ENCODE assay signal across 20 cellular contexts in genomic region chr1:14520514-14521163, GRCh38.
DNase-seq lines count a peak whose midpoint lies in the region; ATAC-seq, FAIRE-seq and TF ChIP-seq lines count a peak whose summit lies in the region.
"Had no signal": no experiment of that assay in that cellular context is flagged by ENCODE, and none has a peak within 500 bp of the region (broad histone marks: within the 10 kb centered on the region; RNA-seq: fewer than 3 reads in every experiment).

No MANE protein-coding gene starts in this region.

- H3K27ac ChIP-seq in GM12878 (ENCODE audit: control insufficient read depth, insufficient read depth) (peak overlapping the region; percentile 77), skin epidermis (peak overlapping the region in 16 of 21 experiments; percentile 36 to 83 (median 66))
- H3K27ac ChIP-seq: thoracic aorta had no signal

- TF ChIP-seq RAD21 in GM12878 (IDR thresholded peaks at IDR 0.05; ENCODE audit: insufficient read depth, low read depth, low read length), result peak; percentile 14; the same call in 1 of the 2 replicates

- peaks cover 57% of the 10 kb centered on the region for H3K4me1 ChIP-seq in GM12878 (ENCODE audit: control insufficient read depth, insufficient read depth, low read length)

- POLR2A ChIA-PET in GM12878 (lab: Charles Lee), result interaction anchor here (0.6 to 1.1 kb wide), 3 partner anchors 20 to 730 kb away, joined by 3 to 7 read pairs (median 5); no protein-coding TSS in a partner anchor

- H3K4me3 ChIP-seq in GM12878 (peak overlapping the region; percentile 20; the same call in 1 of the 2 replicates), fibroblast of the aortic adventitia (ENCODE audit: low read depth, low read length) (no peak overlapping the region), skin epidermis (no peak overlapping the region)
- H3K4me3 ChIP-seq: right atrium auricular region, thoracic aorta had no signal

- H3K27me3 ChIP-seq in GM12878 (replicated peaks in 1 of 2; ENCODE audit: control insufficient read depth in 2 of 2, insufficient read depth in 2 of 2, low read length in 1 of 2), result no peaks in the 10 kb centered on the region
- H3K27me3 ChIP-seq: right atrium auricular region had no signal

- ATAC-seq in GM12878 (peak; percentile 65), GM21526 (IDR thresholded peaks at IDR 0.05; ENCODE audit: low FRiP score, unreplicated experiment) (no peak)
- ATAC-seq: activated T-cell treated with anti-CD3 and anti-CD28 coated beads, Interleukin-2, amount 50 U/mL, for 4 hours; CD8-positive, alpha-beta T cell had no signal

- no peak for TF ChIP-seq POLR2A in GM12878 (IDR thresholded peaks at IDR 0.05; ENCODE audit: low read depth, low read length)

- in situ Hi-C loops in GM12878 (cut with MboI), result no loop called here

- peak overlapping the region; percentile 57 for H3K4me2 ChIP-seq in GM12878 (ENCODE audit: control insufficient read depth, insufficient read depth)

- no peak for DNase-seq in GM18507 (ENCODE audit: extremely low spot score, insufficient read length, low read depth)
- peak; percentile 74 for DNase-seq in GM12878 (ENCODE audit: low read depth, low spot score)
- DNase-seq in fibroblast of the aortic adventitia (ENCODE audit: low read depth), result peak; percentile 25
- no peak for DNase-seq in OCI-M1 (lab: John Stamatoyannopoulos, UW)
- DNase-seq in activated CD4-positive, CD25-positive, alpha-beta regulatory T cell (lab: John Stamatoyannopoulos, UW), result no peak
- no peak for DNase-seq in GF-D8 (lab: John Stamatoyannopoulos, UW)
- DNase-seq: activated CD4-positive, alpha-beta memory T cell treated with anti-CD3 and anti-CD28 coated beads, Interleukin-2, amount 10 ng/mL, durations not matched to agents 7 days and 5 days; activated naive CD4-positive, alpha-beta T cell treated with anti-CD3 and anti-CD28 coated beads for 36 hours; activated T-cell treated with anti-CD3 and anti-CD28 coated beads, Interleukin-2, amount 50 U/mL, for 4 hours; aorta; CD8-positive, alpha-beta T cell; DMS79; H9; NCI-H1417; NCI-H524 treated with DMSO at 0.1 percent for 48 hours had no signal

- WGBS in GM12878 (ENCODE audit: insufficient coverage, insufficient replicate concordance, low lambda C conversion rate, missing lambda C conversion rate), result 20% methylated on average over 4 of the region's 4 CpGs

- SMC1A ChIA-PET in GM12878 (lab: Charles Lee; ENCODE audit: uncharacterized antibody, unreplicated experiment), result interaction anchor here (0.6 to 3.2 kb wide), 8 partner anchors 10 to 79 kb away, joined by 3 to 12 read pairs (median 4); no protein-coding TSS in a partner anchor

- no peaks in the 10 kb centered on the region for H4K20me1 ChIP-seq in GM12878 (ENCODE audit: control insufficient read depth, insufficient read depth)

- FAIRE-seq in GM18507 (lab: Jason Lieb, UNC) (peak; percentile 86), GM12878 (lab: Jason Lieb, UNC) (peak; percentile 57)
- FAIRE-seq: frontal cortex had no signal

- TF ChIP-seq CTCF in GM12878 (IDR thresholded peaks at IDR 0.05 in 2 of 3, conservative IDR thresholded peaks at IDR 0.05 in 1 of 3; ENCODE audit: control insufficient read depth in 2 of 3, extremely low read depth in 1 of 3, insufficient read depth in 1 of 3, low read depth in 3 of 3, low read length in 3 of 3), result no peak
- TF ChIP-seq CTCF in fibroblast of the aortic adventitia (IDR thresholded peaks at IDR 0.05; ENCODE audit: insufficient read depth, low read length), result no peak

- no peaks in the 10 kb centered on the region for H3K79me2 ChIP-seq in GM12878 (ENCODE audit: control insufficient read depth, insufficient read depth, low read length)

- peak in 1 of 2 experiments; percentile 48; a peak in 2 of 4 replicates for TF ChIP-seq EP300 in GM12878 (IDR thresholded peaks at IDR 0.05; ENCODE audit: borderline replicate concordance in 1 of 2, control insufficient read depth in 1 of 2, low read depth in 2 of 2, low read length in 2 of 2)

- H3K9me3 ChIP-seq in GM12878 (replicated peaks; ENCODE audit: control insufficient read depth, insufficient read depth, low read length), result no peaks in the 10 kb centered on the region; the same call in 2 of the 3 replicates
- H3K9me3 ChIP-seq: right atrium auricular region, thoracic aorta had no signal

- CTCF ChIA-PET in GM12878 (lab: Yijun Ruan, JAX), result interaction anchor here (0.8 to 1.8 kb wide), 5 partner anchors 11 to 80 kb away, joined by 3 to 4 read pairs (median 3); no protein-coding TSS in a partner anchor

- intact Hi-C loops in GM12878 (cut with micrococcal nuclease; ENCODE audit: unreplicated experiment), result loop anchor here (5.0 kb wide), 1 partner anchor 82 kb away; no protein-coding TSS in a partner anchor

- BruUV-seq in GM12878 (replicated peaks; lab: Mats Ljungman, UMichigan), result no TSS peak

- H2AFZ ChIP-seq in GM12878 (ENCODE audit: control insufficient read depth, low read depth, low read length), result peak overlapping the region; percentile 48; the same call in 1 of the 2 replicates

- peak overlapping the region; percentile 55 for H3K9ac ChIP-seq in GM12878 (ENCODE audit: control insufficient read depth, insufficient read depth, low read length)

- no peaks in the 10 kb centered on the region for H3K36me3 ChIP-seq in GM12878 (ENCODE audit: control insufficient read depth in 2 of 2, insufficient read depth in 2 of 2, low read length in 1 of 2)
- H3K36me3 ChIP-seq: right atrium auricular region, thoracic aorta had no signal

- RAD21 ChIA-PET in GM12878 (lab: Charles Lee; ENCODE audit: unreplicated experiment), result interaction anchor here (0.6 to 3.7 kb wide), 8 partner anchors 10 to 219 kb away, joined by 3 to 15 read pairs (median 4); no protein-coding TSS in a partner anchor

TF ChIP-seq in GM12878, 131 proteins besides CTCF, POLR2A, EP300 and RAD21 (continues in another document):
- TF ChIP-seq BRCA1 (IDR thresholded peaks at IDR 0.05; ENCODE audit: low read depth, low read length), result no peak
- TF ChIP-seq EGR1 (IDR thresholded peaks at IDR 0.05; ENCODE audit: borderline replicate concordance in 1 of 2, low read depth in 2 of 2, low read length in 2 of 2), result no peak
- TF ChIP-seq SIN3A (IDR thresholded peaks at IDR 0.05; ENCODE audit: low read depth, low read length), result no peak
- no peak for TF ChIP-seq NKRF (conservative IDR thresholded peaks at IDR 0.05)
- TF ChIP-seq NR2C1 (IDR thresholded peaks at IDR 0.05), result no peak
- TF ChIP-seq ZZZ3 (IDR thresholded peaks at IDR 0.05; ENCODE audit: control insufficient read depth, insufficient read length, low read depth), result no peak
- TF ChIP-seq JUNB (IDR thresholded peaks at IDR 0.05), result peak; percentile 42; the same call in 1 of the 2 replicates
- TF ChIP-seq MEF2A (IDR thresholded peaks at IDR 0.05; ENCODE audit: insufficient read depth, low read depth, low read length), result peak; percentile 80; the same call in 1 of the 2 replicates
- no peak for TF ChIP-seq BMI1 (IDR thresholded peaks at IDR 0.05; ENCODE audit: borderline replicate concordance)
- peak in 1 of 2 experiments; percentile 30; a peak in 1 of 4 replicates for TF ChIP-seq ETV6 (conservative IDR thresholded peaks at IDR 0.05 in 1 of 2, IDR thresholded peaks at IDR 0.05 in 1 of 2; ENCODE audit: borderline replicate concordance in 1 of 2, low read depth in 1 of 2)
- TF ChIP-seq SREBF2 (IDR thresholded peaks at IDR 0.05; ENCODE audit: low read length), result no peak
- no peak for TF ChIP-seq CHD4 (IDR thresholded peaks at IDR 0.05)
- no peak for TF ChIP-seq USF1 (IDR thresholded peaks at IDR 0.05; ENCODE audit: borderline replicate concordance, extremely low read length, insufficient read depth, low read depth, low read length)
- peak; percentile 58; the same call in 1 of the 2 replicates for TF ChIP-seq BCL11A (IDR thresholded peaks at IDR 0.05; ENCODE audit: low read depth, low read length)
- TF ChIP-seq STAT3 (IDR thresholded peaks at IDR 0.05; ENCODE audit: low read depth, low read length), result no peak
- no peak for TF ChIP-seq ZNF384 (IDR thresholded peaks at IDR 0.05; ENCODE audit: borderline replicate concordance, low read depth, low read length)
- TF ChIP-seq, protein P1, sequence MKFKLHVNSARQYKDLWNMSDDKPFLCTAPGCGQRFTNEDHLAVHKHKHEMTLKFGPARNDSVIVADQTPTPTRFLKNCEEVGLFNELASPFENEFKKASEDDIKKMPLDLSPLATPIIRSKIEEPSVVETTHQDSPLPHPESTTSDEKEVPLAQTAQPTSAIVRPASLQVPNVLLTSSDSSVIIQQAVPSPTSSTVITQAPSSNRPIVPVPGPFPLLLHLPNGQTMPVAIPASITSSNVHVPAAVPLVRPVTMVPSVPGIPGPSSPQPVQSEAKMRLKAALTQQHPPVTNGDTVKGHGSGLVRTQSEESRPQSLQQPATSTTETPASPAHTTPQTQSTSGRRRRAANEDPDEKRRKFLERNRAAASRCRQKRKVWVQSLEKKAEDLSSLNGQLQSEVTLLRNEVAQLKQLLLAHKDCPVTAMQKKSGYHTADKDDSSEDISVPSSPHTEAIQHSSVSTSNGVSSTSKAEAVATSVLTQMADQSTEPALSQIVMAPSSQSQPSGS (IDR thresholded peaks at IDR 0.05; ENCODE audit: low read length), result 0 out of 2 replicates have a peak, but pooled peaks have one; percentile 50
- no peak for TF ChIP-seq CBX3 (IDR thresholded peaks at IDR 0.05; ENCODE audit: borderline replicate concordance, low read depth)

Comparison
In these comparisons a context has a peak if more than half of its experiments do, and no peak if none do; other contexts are left out.
1. DNase-seq: peak in GM12878 (single experiment) and fibroblast of the aortic adventitia (single experiment); none in GM18507 (single experiment), OCI-M1 (single experiment), activated CD4-positive, CD25-positive, alpha-beta regulatory T cell (0 of 4) and GF-D8 (single experiment).